Comparison of ENCODE assay signal across 1 cellular context in genomic region chr7:44847509-44847919, GRCh38.
TF ChIP-seq lines count a peak whose summit lies in the region.

No MANE protein-coding gene starts in this region.

TF ChIP-seq in K562, 482 proteins besides CTCF, POLR2A, EP300 and RAD21 (continued from another document and continues in another):
- no peak for TF ChIP-seq ELK3 (CRISPR knock-in tag; IDR thresholded peaks at IDR 0.05)
- peak; percentile 86 for TF ChIP-seq STAT5A (IDR thresholded peaks at IDR 0.05; ENCODE audit: borderline replicate concordance, low read length)
- TF ChIP-seq YBX1 (IDR thresholded peaks at IDR 0.05) = no peak
- TF ChIP-seq TAL1 (IDR thresholded peaks at IDR 0.05) = peak; percentile 85
- no peak for TF ChIP-seq EGR1 (conservative IDR thresholded peaks at IDR 0.05)
- no peak; the same call in 1 of the 2 replicates for TF ChIP-seq ZSCAN29 (IDR thresholded peaks at IDR 0.05)
- peak; percentile 76 to 91; a peak in 3 of 4 replicates for TF ChIP-seq MLLT1 (IDR thresholded peaks at IDR 0.05)
- no peak for TF ChIP-seq PURB (CRISPR knock-in tag; IDR thresholded peaks at IDR 0.05; ENCODE audit: low read depth)
- peak; percentile 99 for TF ChIP-seq SMAD4 (CRISPR knock-in tag; conservative IDR thresholded peaks at IDR 0.05)
- no peak for TF ChIP-seq ZNF347 (CRISPR knock-in tag; IDR thresholded peaks at IDR 0.05; ENCODE audit: low read depth)
- no peak for TF ChIP-seq PRMT5 (CRISPR knock-in tag; IDR thresholded peaks at IDR 0.05)
- TF ChIP-seq HNRNPH1 (optimal IDR thresholded peaks at IDR 0.05; ENCODE audit: low read depth, low read length) = no peak
- 0 out of 2 replicates have a peak, but pooled peaks have one; percentile 33 for TF ChIP-seq ZBED1 (IDR thresholded peaks at IDR 0.05)
- no peak for TF ChIP-seq ZNF76 (CRISPR knock-in tag; IDR thresholded peaks at IDR 0.05; ENCODE audit: borderline replicate concordance)
- peak; percentile 97 for TF ChIP-seq NBN (IDR thresholded peaks at IDR 0.05; ENCODE audit: low read depth)
- TF ChIP-seq E2F8 (IDR thresholded peaks at IDR 0.05; ENCODE audit: low read depth, partially characterized antibody) = peak; percentile 56
- no peak for TF ChIP-seq BRF1 (IDR thresholded peaks at IDR 0.05; ENCODE audit: borderline replicate concordance, extremely low read depth, insufficient read length)
- no peak for TF ChIP-seq GTF2F1 (IDR thresholded peaks at IDR 0.05; ENCODE audit: low read depth, low read length)
- peak; percentile 65; the same call in 1 of the 2 replicates for TF ChIP-seq KAT7 (CRISPR knock-in tag; IDR thresholded peaks at IDR 0.05; ENCODE audit: borderline replicate concordance)
- peak; percentile 97 for TF ChIP-seq CTCFL (IDR thresholded peaks at IDR 0.05; ENCODE audit: borderline replicate concordance, insufficient read depth, low read depth, low read length, poor library complexity, severe bottlenecking)
- no peak for TF ChIP-seq ZFP1 (CRISPR knock-in tag; IDR thresholded peaks at IDR 0.05)
- no peak for TF ChIP-seq MITF (IDR thresholded peaks at IDR 0.05)
- no peak for TF ChIP-seq NFE2L1 (tag; IDR thresholded peaks at IDR 0.05; ENCODE audit: borderline replicate concordance, low read depth)
- peak; percentile 88; the same call in 1 of the 2 replicates for TF ChIP-seq KLF16 (IDR thresholded peaks at IDR 0.05)
- no peak for TF ChIP-seq GTF2B (IDR thresholded peaks at IDR 0.05; ENCODE audit: extremely low read depth, insufficient read length)
- TF ChIP-seq ZC3H11A (IDR thresholded peaks at IDR 0.05; ENCODE audit: low read depth, low read length) = no peak
- no peak; the same call in 1 of the 2 replicates for TF ChIP-seq DMBX1 (CRISPR knock-in tag; IDR thresholded peaks at IDR 0.05; ENCODE audit: borderline replicate concordance)
- peak; percentile 74 for TF ChIP-seq HMGN3 (IDR thresholded peaks at IDR 0.05; ENCODE audit: borderline replicate concordance, extremely low read depth, insufficient read length, low read depth, low read length)
- TF ChIP-seq MBD2 (IDR thresholded peaks at IDR 0.05; ENCODE audit: borderline replicate concordance, low read depth) = 0 out of 2 replicates have a peak, but pooled peaks have one; percentile 50
- no peak for TF ChIP-seq IRF2 (CRISPR knock-in tag; IDR thresholded peaks at IDR 0.05)
- peak; percentile 81; the same call in 1 of the 2 replicates for TF ChIP-seq FOXK1 (CRISPR knock-in tag; IDR thresholded peaks at IDR 0.05; ENCODE audit: borderline replicate concordance)
- TF ChIP-seq NR1H2 (CRISPR knock-in tag; IDR thresholded peaks at IDR 0.05) = 0 out of 2 replicates have a peak, but pooled peaks have one; percentile 80
- peak; percentile 56 for TF ChIP-seq TAF1 (IDR thresholded peaks at IDR 0.05; ENCODE audit: control insufficient read depth, extremely low read depth, insufficient read depth, low read length, severe bottlenecking)
- no peak for TF ChIP-seq ZNF354B (CRISPR knock-in tag; IDR thresholded peaks at IDR 0.05)
- peak; percentile 44 for TF ChIP-seq POLR2B (IDR thresholded peaks at IDR 0.05; ENCODE audit: low read depth, partially characterized antibody)
- 0 out of 2 replicates have a peak, but pooled peaks have one; percentile 58 for TF ChIP-seq HNRNPL (IDR thresholded peaks at IDR 0.05; ENCODE audit: low read depth, low read length)
- TF ChIP-seq RBM22 (IDR thresholded peaks at IDR 0.05; ENCODE audit: low read depth, low read length, poor library complexity, severe bottlenecking) = peak; percentile 81
- no peak for TF ChIP-seq SLC30A9 (CRISPR knock-in tag; IDR thresholded peaks at IDR 0.05)
- no peak for TF ChIP-seq IFI16 (CRISPR knock-in tag; IDR thresholded peaks at IDR 0.05)
- peak; percentile 46; the same call in 1 of the 2 replicates for TF ChIP-seq HBP1 (CRISPR knock-in tag; IDR thresholded peaks at IDR 0.05)
- 0 out of 2 replicates have a peak, but pooled peaks have one; percentile 59 for TF ChIP-seq TOE1 (IDR thresholded peaks at IDR 0.05; ENCODE audit: borderline replicate concordance)
- TF ChIP-seq TOE1 (CRISPR knock-in tag; IDR thresholded peaks at IDR 0.05; ENCODE audit: borderline replicate concordance, low read depth) = no peak
- TF ChIP-seq HINFP (tag; conservative IDR thresholded peaks at IDR 0.05; ENCODE audit: low read depth) = no peak
- TF ChIP-seq ZZZ3 (IDR thresholded peaks at IDR 0.05) = 0 out of 2 replicates have a peak, but pooled peaks have one; percentile 16
- no peak; the same call in 1 of the 2 replicates for TF ChIP-seq NFE2 (IDR thresholded peaks at IDR 0.05; ENCODE audit: low read depth)
- TF ChIP-seq HOMEZ (CRISPR knock-in tag; IDR thresholded peaks at IDR 0.05) = no peak
- TF ChIP-seq POLR3A (IDR thresholded peaks at IDR 0.05; ENCODE audit: borderline replicate concordance, extremely low read depth, insufficient read depth, insufficient read length) = no peak
- TF ChIP-seq NFIX (CRISPR knock-in tag; IDR thresholded peaks at IDR 0.05; ENCODE audit: low read depth) = no peak
- no peak for TF ChIP-seq GTF2A2 (tag; IDR thresholded peaks at IDR 0.05)
- no peak; the same call in 1 of the 2 replicates for TF ChIP-seq ESRRA (IDR thresholded peaks at IDR 0.05; ENCODE audit: borderline replicate concordance, low read depth)
- no peak for TF ChIP-seq MCM2 (IDR thresholded peaks at IDR 0.05; ENCODE audit: low read depth)
- no peak for TF ChIP-seq PHTF2 (CRISPR knock-in tag; IDR thresholded peaks at IDR 0.05)
- no peak for TF ChIP-seq ZNF655 (CRISPR knock-in tag; IDR thresholded peaks at IDR 0.05)
